8 cellular contexts compared by ENCODE assay signal in the genomic region with DNA sequence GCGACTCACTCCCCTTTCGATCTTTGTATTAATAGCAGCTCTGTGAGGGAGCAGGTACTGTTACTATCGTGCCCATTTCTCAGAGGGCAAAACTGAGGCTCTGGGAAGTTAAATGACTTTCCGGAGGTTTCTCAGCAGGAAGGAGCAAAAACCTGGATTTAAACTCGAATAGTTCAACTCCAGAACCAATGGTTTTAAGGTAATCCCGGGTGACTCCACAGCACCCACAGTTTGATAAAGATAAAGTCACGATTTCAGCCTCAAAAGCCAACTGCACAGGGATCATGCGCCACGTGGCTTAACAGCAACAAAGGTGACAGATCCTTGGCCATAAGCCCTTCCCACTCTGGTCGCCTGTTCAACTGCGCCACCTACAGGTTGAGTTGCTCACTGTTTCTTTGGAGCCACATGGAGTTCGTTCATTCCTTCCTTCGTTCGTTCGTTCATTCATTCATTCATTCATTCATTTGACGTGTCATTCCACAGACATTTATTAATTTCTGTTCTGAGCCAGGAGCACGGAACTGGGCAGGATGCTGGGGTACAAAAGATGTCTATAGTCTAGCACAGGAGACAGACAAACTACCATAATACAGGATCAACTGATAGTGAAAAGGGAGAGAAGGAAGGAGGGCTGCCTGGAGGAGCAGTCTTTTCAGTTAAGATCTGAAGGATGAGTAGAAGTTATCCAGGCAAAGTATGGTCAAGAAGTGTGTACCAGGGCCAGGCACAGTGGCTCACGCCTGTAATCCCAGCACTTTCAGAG.
A peak's percentile ranks its signal among the peaks of the same experiment; 100 is the strongest.
DNase-seq lines count a peak whose midpoint lies in the region; ATAC-seq, FAIRE-seq and TF ChIP-seq lines count a peak whose summit lies in the region.

No MANE protein-coding gene starts in this region.

- H3K27me3 ChIP-seq in SU-DHL-6 (ENCODE audit: low read length) (no peaks in the 10 kb centered on the region), keratinocyte (ENCODE audit: control insufficient read depth, extremely low read depth, insufficient read depth, low read length) (peaks cover 15% of the 10 kb centered on the region)

- TF ChIP-seq CTCF in SU-DHL-6 (IDR thresholded peaks at IDR 0.05; ENCODE audit: insufficient read depth, low read length, poor library complexity, severe bottlenecking) (peak; percentile 61), keratinocyte (optimal IDR thresholded peaks at IDR 0.05 in 1 of 3, IDR thresholded peaks at IDR 0.05 in 1 of 3, conservative IDR thresholded peaks at IDR 0.05 in 1 of 3; ENCODE audit: extremely low read depth in 1 of 3, insufficient read depth in 2 of 3, low read length in 3 of 3) (peak; percentile 90 to 98 (median 97))

- H3K4me1 ChIP-seq in keratinocyte (ENCODE audit: control insufficient read depth, extremely low read depth, insufficient read depth, low read length): peaks cover 5% of the 10 kb centered on the region

- no peak overlapping the region for H3K4me3 ChIP-seq in Jurkat, Clone E6-1 (ENCODE audit: low read length)
- H3K4me3 ChIP-seq in SU-DHL-6 (ENCODE audit: insufficient read depth, low read length, poor library complexity, severe bottlenecking) (no peak overlapping the region), keratinocyte (ENCODE audit: control insufficient read depth in 2 of 3, extremely low read depth in 1 of 3, insufficient read depth in 2 of 3, low read depth in 1 of 3, low read length in 3 of 3) (peak overlapping the region in 2 of 3 experiments; percentile 2 to 9)

- ATAC-seq in HG03175 (IDR thresholded peaks at IDR 0.05; ENCODE audit: unreplicated experiment): no peak

- peak; percentile 91 for FAIRE-seq in keratinocyte (lab: Jason Lieb, UNC)

- H3K4me2 ChIP-seq in SU-DHL-6 (ENCODE audit: low read depth, low read length, poor library complexity, severe bottlenecking) (no peak overlapping the region), keratinocyte (ENCODE audit: control insufficient read depth, extremely low read depth, insufficient read depth, low read depth, low read length) (peak overlapping the region; percentile 79)

- dilution Hi-C loops in keratinocyte (cut with MboI; ENCODE audit: extremely low pct_ligation_motif_present, low sequenced_read_pairs): no loop called here

- H3K79me2 ChIP-seq in SU-DHL-6 (ENCODE audit: insufficient read depth, low read length): no peaks in the 10 kb centered on the region
- no peaks in the 10 kb centered on the region for H3K79me2 ChIP-seq in keratinocyte (ENCODE audit: control insufficient read depth, insufficient read depth, low read length)

- H2AFZ ChIP-seq in SU-DHL-6 (ENCODE audit: low read depth, low read length, severe bottlenecking): no peak overlapping the region
- no peak overlapping the region for H2AFZ ChIP-seq in keratinocyte (ENCODE audit: control insufficient read depth, low read length)

- peak; percentile 59 for DNase-seq in ELR (ENCODE audit: low read depth)
- peak; percentile 75 for DNase-seq in Jurkat, Clone E6-1 (ENCODE audit: low read depth, low spot score)
- peak; percentile 51 to 80 for DNase-seq in T47D (ENCODE audit: low read depth in 1 of 2, low spot score in 1 of 2)
- peak; percentile 55 for DNase-seq in keratinocyte (ENCODE audit: low read depth, low spot score)
- peak; percentile 29 to 63 for DNase-seq in stimulated activated CD4-positive, alpha-beta T cell treated with anti-CD3 and anti-CD28 coated beads, Interleukin-15, amount 100 ng/mL, for 48 hours (ENCODE audit: low read depth in 2 of 2)
- no peak for DNase-seq in NCI-H128 (lab: John Stamatoyannopoulos, UW; ENCODE audit: unreplicated experiment)

- H3K9me2 ChIP-seq in SU-DHL-6 (replicated peaks; ENCODE audit: insufficient read depth, low read length): no peaks in the 10 kb centered on the region

- H3K27ac ChIP-seq in SU-DHL-6 (ENCODE audit: low read depth, low read length) (no peak overlapping the region), keratinocyte (ENCODE audit: control insufficient read depth, insufficient read depth, low read length) (no peak overlapping the region)

- H3K9ac ChIP-seq in SU-DHL-6 (ENCODE audit: low read length) (no peak overlapping the region), keratinocyte (ENCODE audit: control insufficient read depth, extremely low read depth, insufficient read depth, low read length) (no peak overlapping the region)

- H3K36me3 ChIP-seq in SU-DHL-6 (ENCODE audit: low read length) (no peaks in the 10 kb centered on the region), keratinocyte (ENCODE audit: control insufficient read depth in 2 of 2, extremely low read depth in 1 of 2, insufficient read depth in 2 of 2, low read length in 2 of 2) (no peaks in the 10 kb centered on the region)

- in situ Hi-C loops in T47D (cut with HindIII; ENCODE audit: low pct_unique_long_range_greater_than_20kb, low sequenced_read_pairs): no loop called here

- H4K20me1 ChIP-seq in SU-DHL-6 (ENCODE audit: low read depth, low read length) (no peaks in the 10 kb centered on the region), keratinocyte (ENCODE audit: control insufficient read depth, extremely low read depth, insufficient read depth, low read length) (no peaks in the 10 kb centered on the region)

- no peaks in the 10 kb centered on the region for H3F3A ChIP-seq in SU-DHL-6 (ENCODE audit: insufficient read depth)

- H3K9me3 ChIP-seq in SU-DHL-6 (ENCODE audit: insufficient read depth, low read length): no peaks in the 10 kb centered on the region
- no peaks in the 10 kb centered on the region for H3K9me3 ChIP-seq in keratinocyte (ENCODE audit: control insufficient read depth, low read depth, low read length)

- no peaks in the 10 kb centered on the region for H3K9me1 ChIP-seq in keratinocyte (ENCODE audit: control insufficient read depth, extremely low read depth, insufficient read depth, low read length)

Comparison
In these comparisons a context has a peak if more than half of its experiments do, and no peak if none do; other contexts are left out.
1. H3K4me3 ChIP-seq: peak in keratinocyte (2 of 3); none in Jurkat, Clone E6-1 (single experiment) and SU-DHL-6 (single experiment).